Comparison of ENCODE assay signal across 32 cellular contexts in the genomic region with DNA sequence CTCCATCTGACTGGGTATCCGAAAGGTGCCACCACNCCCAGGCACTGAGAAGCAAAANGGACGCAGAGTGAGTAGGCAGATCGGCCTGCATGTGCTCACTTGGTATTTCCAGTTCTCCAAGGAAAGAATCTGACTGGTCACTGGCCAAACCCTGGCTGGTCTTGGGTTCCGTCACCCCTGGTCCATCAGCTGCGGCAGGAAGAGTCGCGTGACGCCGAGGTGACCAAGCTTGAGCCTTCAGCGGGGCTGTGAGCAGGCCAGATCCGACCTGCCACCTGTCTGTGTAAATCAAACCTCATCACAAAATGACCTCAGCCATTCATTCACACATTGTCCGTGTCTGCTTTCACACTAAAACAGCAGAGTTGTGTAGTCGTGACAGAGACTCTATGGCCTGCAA. TPM values are rescaled to one million over a fixed set of nuclear protein-coding genes. Genes with fewer than 3 reads are reported as not detected.
"Had no signal": no experiment of that assay in that cellular context is flagged by ENCODE, and none has a peak within 500 bp of the region (broad histone marks: within the 10 kb centered on the region; RNA-seq: fewer than 3 reads in every experiment).

No MANE protein-coding gene starts in this region.

- H3K27me3 ChIP-seq: breast epithelium, esophagus muscularis mucosa, foreskin keratinocyte, neutrophil, right lobe of liver, stomach, thyroid gland, upper lobe of left lung had no signal

- FAIRE-seq: islet of Langerhans, TTC549 had no signal

- H3K4me3 ChIP-seq: breast epithelium, esophagus muscularis mucosa, left ventricle myocardium inferior, lung, right lobe of liver, smooth muscle cell, stomach, thyroid gland, upper lobe of left lung had no signal

- H3K27me3 Mint-ChIP-seq: stimulated activated naive B cell treated with anti-CD40 and anti-IgM and Interleukin-4, amounts not matched to agents 10 μg/mL and 1 μg/mL and 100 μg/mL, for 72 hours had no signal

- H3K4me3 Mint-ChIP-seq: activated T-helper 1 cell treated with anti-CD3 and anti-CD28 coated beads, Interleukin-12 subunit alpha, Interleukin-12 subunit beta, Interleukin-2, Interleukin-4 antibody, amounts not matched to agents 30 ng/mL and 10 ng/mL and 1 ng/mL, durations not matched to agents 14 hours and 24 hours and 36 hours; dendritic cell treated with granulocyte-macrophage colony-stimulating factor and Interleukin-4, amounts not matched to agents 40 ng/mL and 50 ng/mL, for 4 days; endodermal cell; nephron; stimulated activated naive B cell treated with anti-CD40 and anti-IgM and Interleukin-4, amounts not matched to agents 10 μg/mL and 1 μg/mL and 100 μg/mL, for 72 hours; T-helper 1 cell treated with Interleukin-12 subunit alpha and Interleukin-12 subunit beta and Interleukin-4 antibody, amounts not matched to agents 30 μg/mL and 1 μg/mL, for 36 hours had no signal

- H3K36me3 Mint-ChIP-seq: stimulated activated naive B cell treated with anti-CD40 and anti-IgM and Interleukin-4, amounts not matched to agents 10 μg/mL and 1 μg/mL and 100 μg/mL, for 72 hours had no signal

- H3K9me3 Mint-ChIP-seq: activated T-helper 1 cell treated with anti-CD3 and anti-CD28 coated beads, Interleukin-12 subunit alpha, Interleukin-12 subunit beta, Interleukin-2, Interleukin-4 antibody, amounts not matched to agents 30 ng/mL and 10 ng/mL and 1 ng/mL, durations not matched to agents 14 hours and 24 hours and 36 hours; dendritic cell treated with granulocyte-macrophage colony-stimulating factor and Interleukin-4, amounts not matched to agents 40 ng/mL and 50 ng/mL, for 4 days; endodermal cell; nephron; stimulated activated naive B cell treated with anti-CD40 and anti-IgM and Interleukin-4, amounts not matched to agents 10 μg/mL and 1 μg/mL and 100 μg/mL, for 72 hours; T-helper 1 cell treated with Interleukin-12 subunit alpha and Interleukin-12 subunit beta and Interleukin-4 antibody, amounts not matched to agents 30 μg/mL and 1 μg/mL, for 36 hours had no signal

- H3K36me3 ChIP-seq: breast epithelium, esophagus muscularis mucosa, left ventricle myocardium inferior, neutrophil, right lobe of liver, stomach, thyroid gland, upper lobe of left lung had no signal

- H3K9me3 ChIP-seq: breast epithelium, esophagus muscularis mucosa, left ventricle myocardium inferior, neutrophil, right lobe of liver, stomach, thyroid gland, upper lobe of left lung had no signal

- H3K4me1 ChIP-seq: breast epithelium, foreskin keratinocyte, right lobe of liver had no signal

- H3K27ac Mint-ChIP-seq: activated T-helper 1 cell treated with anti-CD3 and anti-CD28 coated beads, Interleukin-12 subunit alpha, Interleukin-12 subunit beta, Interleukin-2, Interleukin-4 antibody, amounts not matched to agents 30 ng/mL and 10 ng/mL and 1 ng/mL, durations not matched to agents 14 hours and 24 hours and 36 hours; dendritic cell treated with granulocyte-macrophage colony-stimulating factor and Interleukin-4, amounts not matched to agents 40 ng/mL and 50 ng/mL, for 4 days; endodermal cell; nephron; stimulated activated naive B cell treated with anti-CD40 and anti-IgM and Interleukin-4, amounts not matched to agents 10 μg/mL and 1 μg/mL and 100 μg/mL, for 72 hours; T-helper 1 cell treated with Interleukin-12 subunit alpha and Interleukin-12 subunit beta and Interleukin-4 antibody, amounts not matched to agents 30 μg/mL and 1 μg/mL, for 36 hours had no signal

- DNase-seq: activated CD4-positive, alpha-beta T cell treated with anti-CD3 and anti-CD28 coated beads for 48 hours; activated CD4-positive, alpha-beta T cell treated with anti-CD3 and anti-CD28 coated beads, Interleukin-2, amount 50 U/mL, for 48 hours; activated CD8-positive, alpha-beta memory T cell treated with anti-CD3 and anti-CD28 coated beads, Interleukin-2, amount 50 U/mL, for 4 hours; activated gamma-delta T cell; activated naive CD4-positive, alpha-beta T cell treated with anti-CD3 and anti-CD28 coated beads, Interleukin-2, amount 50 U/mL, for 16 hours; activated T-cell treated with anti-CD3 and anti-CD28 coated beads, Interleukin-2, amount 50 U/mL, for 1 hour; amniotic stem cell; central memory CD4-positive, alpha-beta T cell; endodermal cell; foreskin keratinocyte; left ventricle myocardium inferior; mesendoderm; right lobe of liver; stimulated activated CD4-positive, alpha-beta T cell treated with anti-CD3 and anti-CD28 coated beads, Interleukin-1b, Interleukin-23, amount 100 ng/mL, for 48 hours; stimulated activated naive B cell treated with anti-CD40 and anti-IgM and Interleukin-4, amounts not matched to agents 10 μg/mL and 1 μg/mL and 100 μg/mL, for 72 hours; stomach; T-helper 9 cell; thyroid gland; upper lobe of left lung had no signal

- H3K27ac ChIP-seq: breast epithelium, esophagus muscularis mucosa, foreskin keratinocyte, left ventricle myocardium inferior, neutrophil, right lobe of liver, stomach, thyroid gland, upper lobe of left lung, VCaP had no signal

RNA-seq across cellular contexts. Expression of gene CHST15, which starts 28.8 kb away (rescaled TPM):
- total RNA-seq: activated CD8-positive, alpha-beta memory T cell treated with anti-CD3 and anti-CD28 coated beads for 36 hours had no signal
